8 cellular contexts compared by ENCODE assay signal in the genomic region with DNA sequence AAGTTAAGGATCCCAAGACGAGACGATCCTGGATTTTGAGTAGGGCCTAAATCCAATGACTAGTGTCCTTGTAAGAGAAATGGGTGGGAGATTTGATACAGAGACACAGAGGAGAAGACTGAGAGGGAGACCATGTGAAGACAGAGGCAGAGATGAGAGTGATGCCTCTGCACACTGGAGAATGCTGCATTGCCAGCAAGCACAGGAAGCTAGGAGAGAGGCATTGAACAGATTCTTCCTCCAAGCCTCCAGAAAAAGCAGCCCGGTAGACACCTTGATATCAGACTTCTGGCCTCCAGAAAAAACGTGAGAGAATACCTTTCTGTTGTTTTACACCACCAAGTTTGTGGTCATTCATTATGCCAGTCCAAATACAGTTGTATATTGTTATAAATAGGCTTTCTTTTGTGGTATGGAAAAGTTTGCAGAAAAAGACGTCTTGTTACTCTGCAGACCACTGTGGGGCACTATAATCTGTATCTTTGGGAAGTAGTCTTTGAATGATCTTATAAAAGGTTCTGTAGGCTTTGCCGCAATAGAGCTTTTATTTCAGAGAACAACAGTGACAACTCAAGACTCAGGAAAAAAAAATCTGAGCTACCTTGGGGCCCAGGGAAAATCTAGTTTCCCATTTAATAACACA. TPM values are rescaled to one million over a fixed set of nuclear protein-coding genes. Genes with fewer than 3 reads are reported as not detected.
A peak's percentile ranks its signal among the peaks of the same experiment; 100 is the strongest.
DNase-seq lines count a peak whose midpoint lies in the region; ATAC-seq and TF ChIP-seq lines count a peak whose summit lies in the region.

No MANE protein-coding gene starts in this region.

- WGBS in heart left ventricle, 4 donors = 39 to 43% (median 41%) methylated on average over 6 of the region's 6 CpGs
- WGBS in heart right ventricle, 2 donors = 38 to 39% methylated on average over 6 of the region's 6 CpGs
- 29 to 35% methylated on average over 6 of the region's 6 CpGs for whole genome bisulfite sequencing in tibial nerve, 2 donors

- peak overlapping the region in 5 of 12 donors; percentile 4 to 29 (median 15) for H3K4me3 ChIP-seq in heart left ventricle
- peak overlapping the region in 4 of 10 donors; percentile 2 to 33 (median 10) for H3K4me3 ChIP-seq in heart right ventricle
- H3K4me3 ChIP-seq in tibial nerve = peak overlapping the region in 1 of 4 donors; percentile 6

- TF ChIP-seq POLR2A in heart left ventricle (IDR thresholded peaks at IDR 0.05) (no peak), tibial nerve (IDR thresholded peaks at IDR 0.05) (no peak)

- intact Hi-C loops in heart left ventricle (cut with DNase I) = loop anchor here in 9 of 10 donors (2.0 to 10.0 kb wide), 7 partner anchors 135 to 1362 kb away; no protein-coding TSS in a partner anchor
- intact Hi-C loops in cardiac septum (cut with DNase I) = loop anchor here (10.0 kb wide), 1 partner anchor 275 kb away; no protein-coding TSS in a partner anchor
- intact Hi-C loops in heart right ventricle (cut with DNase I) = loop anchor here in 7 of 10 donors (2.0 to 10.0 kb wide), 7 partner anchors 115 to 1365 kb away; no protein-coding TSS in a partner anchor

- H3K4me1 ChIP-seq in heart left ventricle (peaks cover 0 to 29% (median 13%) of the 10 kb centered on the region in 12 donors), heart right ventricle (peaks cover 0 to 41% (median 20%) of the 10 kb centered on the region in 9 donors), tibial nerve (peaks cover 0 to 14% (median 0%) of the 10 kb centered on the region in 4 donors)

- no peaks in the 10 kb centered on the region for H3K9me3 ChIP-seq in heart left ventricle
- no peaks in the 10 kb centered on the region for H3K9me3 ChIP-seq in heart right ventricle
- H3K9me3 ChIP-seq in tibial nerve = no peaks in the 10 kb centered on the region

- POLR2A ChIA-PET in RWPE1 (lab: Yijun Ruan, JAX; ENCODE audit: low non-redundant PET) = no interaction called here

- ATAC-seq in heart left ventricle = peak in 3 of 4 donors; percentile 28 to 58 (median 53)
- peak in 6 of 8 donors; percentile 18 to 64 (median 46) for ATAC-seq in heart right ventricle

- CTCF ChIA-PET in RWPE1 (lab: Yijun Ruan, JAX) = interaction anchor here (0.5 to 0.9 kb wide), 6 partner anchors 16 to 1674 kb away, joined by 3 to 4 read pairs (median 4); no protein-coding TSS in a partner anchor

- H3K27me3 ChIP-seq in heart left ventricle (no peaks in the 10 kb centered on the region), heart right ventricle (no peaks in the 10 kb centered on the region), tibial nerve (no peaks in the 10 kb centered on the region)

- TF ChIP-seq CTCF in heart left ventricle (IDR thresholded peaks at IDR 0.05) = peak in 11 of 12 donors; percentile 21 to 65 (median 54)
- TF ChIP-seq CTCF in RWPE1 (conservative IDR thresholded peaks at IDR 0.05; ENCODE audit: low read depth) = peak; percentile 56
- TF ChIP-seq CTCF in heart right ventricle (IDR thresholded peaks at IDR 0.05) = peak in 7 of 9 donors; percentile 30 to 71 (median 61)
- peak in 3 of 5 experiments; percentile 41 to 54 (median 48) for TF ChIP-seq CTCF in tibial nerve (IDR thresholded peaks at IDR 0.05)

- H3K36me3 ChIP-seq in heart left ventricle (no peaks in the 10 kb centered on the region), heart right ventricle (no peaks in the 10 kb centered on the region), tibial nerve (no peaks in the 10 kb centered on the region)

- no peak for TF ChIP-seq EP300 in tibial nerve (IDR thresholded peaks at IDR 0.05)

- DNase-seq in heart left ventricle (no peak), cardiac septum (ENCODE audit: low spot score) (no peak), RWPE1 (ENCODE audit: low spot score) (peak; percentile 10), heart right ventricle (no peak), tibial nerve (ENCODE audit: low spot score in 2 of 2) (no peak), NCI-H524 treated with DMSO at 0.1 percent for 48 hours (lab: John Stamatoyannopoulos, UW) (no peak), HuH-7.5 (ENCODE audit: low spot score) (no peak)
- no peak for DNase-seq in NK-92 treated with Interleukin-12 subunit alpha and Interleukin-12 subunit beta, amount 100 ng/mL, for 24 hours (lab: John Stamatoyannopoulos, UW)

- H3K27ac ChIP-seq in heart left ventricle (peak overlapping the region in 8 of 12 donors; percentile 4 to 45 (median 18)), RWPE1 (no peak overlapping the region), heart right ventricle (peak overlapping the region in 4 of 10 donors; percentile 6 to 79 (median 52)), tibial nerve (no peak overlapping the region)

RNA-seq across cellular contexts. Expression of gene RFC3, which starts 17.9 kb away (rescaled TPM):
- total RNA-seq in heart left ventricle (1 to 10 TPM; 3.4 to 8.8 (median 5.7) TPM), cardiac septum (5.0 TPM), heart right ventricle (1 to 10 TPM; 3.2 to 7.0 (median 5.3) TPM), tibial nerve (10 to 100 TPM; 11.8 to 14.9 (median 14.2) TPM)
- polyA plus RNA-seq in heart left ventricle (1 to 10 TPM; 2.6 to 7.1 TPM), heart right ventricle (1 to 10 TPM; 2.5 to 4.7 TPM)

Comparison
In these comparisons a context has a peak if more than half of its experiments do, and no peak if none do; other contexts are left out.
1. H3K27ac ChIP-seq: peak in heart left ventricle (8 of 12); none in RWPE1 (single experiment) and tibial nerve (0 of 4).
2. Peak in every context shown above with its lines, with median percentiles within 50 percentile points of each other: CTCF ChIP-seq.